Comparison of ENCODE assay signal across 22 cellular contexts in genomic region chr13:50374517-50374916, GRCh38.
DNase-seq lines count a peak whose midpoint lies in the region; ATAC-seq, FAIRE-seq and TF ChIP-seq lines count a peak whose summit lies in the region.
"Had no signal": no experiment of that assay in that cellular context is flagged by ENCODE, and none has a peak within 500 bp of the region (broad histone marks: within the 10 kb centered on the region; RNA-seq: fewer than 3 reads in every experiment).

No MANE protein-coding gene starts in this region.

- H3K4me2 ChIP-seq in A549 (no peak overlapping the region), astrocyte (ENCODE audit: low read length) (no peak overlapping the region), HepG2 (ENCODE audit: low read depth, low read length) (no peak overlapping the region), trophoblast cell (ENCODE audit: low read length) (no peak overlapping the region)
- H3K4me2 ChIP-seq: BLaER1 treated with 17β-estradiol and CSF1 and Interleukin-3, amounts not matched to agents 10 nM and 100 nM had no signal

- no peak overlapping the region for H2AFZ ChIP-seq in astrocyte (ENCODE audit: low read depth, low read length)
- H2AFZ ChIP-seq in HepG2 (ENCODE audit: low read length), result no peak overlapping the region
- no peak overlapping the region for H2AFZ ChIP-seq in trophoblast cell (ENCODE audit: insufficient read depth, low read length, poor library complexity)

- no peaks in the 10 kb centered on the region for H3K9me3 Mint-ChIP-seq in astrocyte (ENCODE audit: unreplicated experiment)
- H3K9me3 Mint-ChIP-seq: CD4-positive, alpha-beta T cell; CD8-positive, alpha-beta T cell had no signal

- CTCF ChIA-PET in A549 (lab: Yijun Ruan, JAX), result interaction anchor here (0.7 kb wide), 1 partner anchor 14 kb away, joined by 3 read pairs; no protein-coding TSS in a partner anchor
- CTCF ChIA-PET in HepG2 (lab: Yijun Ruan, JAX; ENCODE audit: low intra/inter-chr PET ratio, low total read pairs), result no interaction called here

- peak overlapping the region; percentile 87 for H3K23ac ChIP-seq in trophoblast cell (ENCODE audit: low read length)

- POLR2A ChIA-PET in A549 (lab: Yijun Ruan, JAX) (no interaction called here), HepG2 (lab: Yijun Ruan, JAX) (no interaction called here)

- no peaks in the 10 kb centered on the region for H3K9me3 ChIP-seq in A549
- no peaks in the 10 kb centered on the region for H3K9me3 ChIP-seq in astrocyte (ENCODE audit: insufficient read depth, low read depth, low read length)
- H3K9me3 ChIP-seq in HepG2 (ENCODE audit: low read length), result peaks cover under 1% of the 10 kb centered on the region; the same call in 1 of the 2 replicates
- H3K9me3 ChIP-seq in trophoblast cell (ENCODE audit: insufficient read depth, low read depth, low read length), result peaks cover 2% of the 10 kb centered on the region
- H3K9me3 ChIP-seq: Caco-2 had no signal

- TF ChIP-seq CTCF in A549 (IDR thresholded peaks at IDR 0.05) (no peak), astrocyte (IDR thresholded peaks at IDR 0.05; ENCODE audit: insufficient read depth, low read depth, low read length) (no peak), HepG2 (CRISPR knock-in tag; IDR thresholded peaks at IDR 0.05) (no peak)

- H3K79me2 ChIP-seq in astrocyte (ENCODE audit: insufficient read depth, low read length) (no peaks in the 10 kb centered on the region), HepG2 (ENCODE audit: insufficient read depth, low read length) (no peaks in the 10 kb centered on the region), trophoblast cell (ENCODE audit: control insufficient read depth, insufficient read depth, low read length, poor library complexity) (no peaks in the 10 kb centered on the region)

- intact Hi-C loops in HepG2 (cut with micrococcal nuclease; ENCODE audit: unreplicated experiment), result no loop called here

- no peak for TF ChIP-seq RAD21 in A549 (conservative IDR thresholded peaks at IDR 0.05 in 1 of 2, IDR thresholded peaks at IDR 0.05 in 1 of 2)
- no peak for TF ChIP-seq RAD21 in HepG2 (CRISPR knock-in tag; IDR thresholded peaks at IDR 0.05)

- TF ChIP-seq EP300 in A549 (IDR thresholded peaks at IDR 0.05) (no peak), HepG2 (IDR thresholded peaks at IDR 0.05; ENCODE audit: low read depth in 2 of 2, low read length in 2 of 2) (no peak), HepG2 (CRISPR knock-in tag; IDR thresholded peaks at IDR 0.05; ENCODE audit: borderline replicate concordance) (no peak)

- peaks cover 26% of the 10 kb centered on the region for H3K4me1 Mint-ChIP-seq in astrocyte (ENCODE audit: low read depth, unreplicated experiment)

- H3K4me3 ChIP-seq in A549 (no peak overlapping the region), astrocyte (ENCODE audit: insufficient read depth, low read depth, low read length) (no peak overlapping the region), HepG2 (replicated peaks in 1 of 3; ENCODE audit: insufficient read depth in 1 of 3, low read depth in 2 of 3, low read length in 3 of 3) (no peak overlapping the region), trophoblast cell (ENCODE audit: low read depth, low read length) (no peak overlapping the region)
- H3K4me3 ChIP-seq: BLaER1 treated with 17β-estradiol and CSF1 and Interleukin-3, amounts not matched to agents 10 nM and 100 nM had no signal

- no peak for ATAC-seq in A549
- ATAC-seq in HepG2, result no peak
- no peak for ATAC-seq in GM18909 (IDR thresholded peaks at IDR 0.05; ENCODE audit: poor library complexity, unreplicated experiment)
- ATAC-seq: CD8-positive, alpha-beta T cell had no signal

- no peak for DNase-seq in A549 (ENCODE audit: low read depth in 1 of 2, low spot score in 1 of 2)
- no peak for DNase-seq in astrocyte (ENCODE audit: low read depth)
- DNase-seq in HepG2 (ENCODE audit: low spot score), result no peak
- DNase-seq in trophoblast cell, result no peak
- DNase-seq in substantia nigra (lab: John Stamatoyannopoulos, UW), result no peak
- no peak for DNase-seq in AG08395 (ENCODE audit: low spot score)
- DNase-seq: ACHN; AML-193; Caco-2; Calu3; CD4-positive, alpha-beta T cell; CD8-positive, alpha-beta T cell; DMS79 treated with DMSO at 0.1 percent for 48 hours; GF-D8 had no signal

- no peak for FAIRE-seq in A549 (lab: Jason Lieb, UNC)
- FAIRE-seq in astrocyte (lab: Jason Lieb, UNC), result peak; percentile 17
- FAIRE-seq in HepG2 (lab: Jason Lieb, UNC), result no peak
- FAIRE-seq: D721Med, G401.6, GM12891 had no signal

- H4K20me1 ChIP-seq in astrocyte (ENCODE audit: insufficient read depth, low read length) (no peaks in the 10 kb centered on the region), HepG2 (ENCODE audit: insufficient read depth, low read length) (no peaks in the 10 kb centered on the region)
- H4K20me1 ChIP-seq: BLaER1 treated with 17β-estradiol and CSF1 and Interleukin-3, amounts not matched to agents 10 nM and 100 nM had no signal

- no peaks in the 10 kb centered on the region for H3K79me1 ChIP-seq in trophoblast cell (ENCODE audit: low read length)

- H4K91ac ChIP-seq in trophoblast cell (ENCODE audit: low read depth, low read length), result no peak overlapping the region

- TF ChIP-seq POLR2A in A549 (IDR thresholded peaks at IDR 0.05; ENCODE audit: low read length) (no peak), HepG2 (IDR thresholded peaks at IDR 0.05; ENCODE audit: insufficient read depth in 1 of 2, low read depth in 2 of 2, low read length in 2 of 2) (no peak)

- H3K4me3 Mint-ChIP-seq in astrocyte (ENCODE audit: unreplicated experiment), result no peak overlapping the region
- H3K4me3 Mint-ChIP-seq: B cell; CD4-positive, alpha-beta T cell; CD8-positive, alpha-beta T cell had no signal

- no peak overlapping the region for H3K18ac ChIP-seq in trophoblast cell (ENCODE audit: low read length)

- H3K27ac ChIP-seq in A549 (no peak overlapping the region), astrocyte (ENCODE audit: low read depth, low read length) (no peak overlapping the region), HepG2 (ENCODE audit: extremely low read length, insufficient read depth, low read length) (no peak overlapping the region), trophoblast cell (ENCODE audit: low read depth, low read length) (no peak overlapping the region), substantia nigra (ENCODE audit: low read depth, low read length, poor library complexity, severe bottlenecking) (no peak overlapping the region)
- H3K27ac ChIP-seq: 22Rv1; BLaER1 treated with 17β-estradiol and CSF1 and Interleukin-3, amounts not matched to agents 10 nM and 100 nM; C4-2B had no signal

- WGBS in A549 (ENCODE audit: missing lambda C conversion rate), result 66% methylated on average over 6 of the region's 6 CpGs
- 93% methylated on average over 6 of the region's 6 CpGs for WGBS in HepG2 (ENCODE audit: low lambda C conversion rate)
- no CpG with 5 or more reads among the region's 6 CpGs for WGBS in trophoblast cell (ENCODE audit: extremely low coverage, insufficient coverage, insufficient read length)

- in situ Hi-C loops in HepG2 (cut with HindIII; ENCODE audit: extremely low pct_ligation_motif_present, low pct_unique_long_range_greater_than_20kb), result no loop called here

- H4K8ac ChIP-seq in trophoblast cell (ENCODE audit: low read depth, low read length), result no peak overlapping the region

- peaks cover 3% of the 10 kb centered on the region for H3K27me3 Mint-ChIP-seq in astrocyte (ENCODE audit: low read depth, unreplicated experiment)
- H3K27me3 Mint-ChIP-seq: B cell had no signal

- no peak overlapping the region for H3K4ac ChIP-seq in trophoblast cell (ENCODE audit: low read depth, low read length)

- no TSS peak for BruUV-seq in HepG2 (replicated peaks; lab: Mats Ljungman, UMichigan)

- no peak overlapping the region for H2AK5ac ChIP-seq in trophoblast cell (ENCODE audit: low read length)

- H3K36me3 ChIP-seq in astrocyte (ENCODE audit: insufficient read depth, low read length) (no peaks in the 10 kb centered on the region), HepG2 (replicated peaks in 1 of 2; ENCODE audit: control insufficient read depth in 1 of 2, insufficient read depth in 2 of 2, low read length in 2 of 2) (no peaks in the 10 kb centered on the region), trophoblast cell (ENCODE audit: control insufficient read depth in 1 of 2, insufficient read depth in 2 of 2, low read length in 2 of 2) (no peaks in the 10 kb centered on the region)
- H3K36me3 ChIP-seq: BLaER1 treated with 17β-estradiol and CSF1 and Interleukin-3, amounts not matched to agents 10 nM and 100 nM had no signal

- peak overlapping the region; percentile 64 for H2BK12ac ChIP-seq in trophoblast cell (ENCODE audit: low read length)

- no peak overlapping the region for H2BK5ac ChIP-seq in trophoblast cell (ENCODE audit: low read depth, low read length, poor library complexity)

- no peak overlapping the region for H4K12ac ChIP-seq in trophoblast cell (ENCODE audit: low read depth, low read length)

- H3K14ac ChIP-seq in trophoblast cell (ENCODE audit: low read length), result no peak overlapping the region

- H3K4me1 ChIP-seq in A549, result no peaks in the 10 kb centered on the region
- peaks cover 4% of the 10 kb centered on the region for H3K4me1 ChIP-seq in astrocyte (ENCODE audit: insufficient read depth, low read length)
- H3K4me1 ChIP-seq in HepG2 (ENCODE audit: insufficient read depth, low read length), result peaks cover 17% of the 10 kb centered on the region
- peaks cover 0 to 2% of the 10 kb centered on the region in 2 experiments for H3K4me1 ChIP-seq in trophoblast cell (ENCODE audit: control insufficient read depth in 1 of 2, insufficient read depth in 2 of 2, low read length in 2 of 2)

- H2BK120ac ChIP-seq in trophoblast cell (ENCODE audit: insufficient read depth, low read length, poor library complexity), result no peak overlapping the region

- H3K36me3 Mint-ChIP-seq in astrocyte (ENCODE audit: low read depth, unreplicated experiment), result no peaks in the 10 kb centered on the region
- H3K36me3 Mint-ChIP-seq: CD8-positive, alpha-beta T cell had no signal

- no peak overlapping the region for H3K9ac ChIP-seq in astrocyte (ENCODE audit: low read length)
- no peak overlapping the region for H3K9ac ChIP-seq in HepG2 (ENCODE audit: insufficient read depth, low read depth, low read length)
- H3K9ac ChIP-seq in trophoblast cell (ENCODE audit: low read length), result no peak overlapping the region
- H3K9ac ChIP-seq: BLaER1 treated with 17β-estradiol and CSF1 and Interleukin-3, amounts not matched to agents 10 nM and 100 nM had no signal

- no peak overlapping the region for H3K27ac Mint-ChIP-seq in astrocyte (ENCODE audit: unreplicated experiment)
- H3K27ac Mint-ChIP-seq: B cell; CD4-positive, alpha-beta T cell; CD8-positive, alpha-beta T cell had no signal

- H3K27me3 ChIP-seq in astrocyte (ENCODE audit: insufficient read depth, low read length), result no peaks in the 10 kb centered on the region
- H3K27me3 ChIP-seq in HepG2 (ENCODE audit: control insufficient read depth in 1 of 2, insufficient read depth in 2 of 2, low read length in 2 of 2), result no peaks in the 10 kb centered on the region
- no peaks in the 10 kb centered on the region for H3K27me3 ChIP-seq in trophoblast cell (ENCODE audit: insufficient read depth, low read length)
- H3K27me3 ChIP-seq: BLaER1 treated with 17β-estradiol and CSF1 and Interleukin-3, amounts not matched to agents 10 nM and 100 nM had no signal

TF ChIP-seq in A549, 52 proteins besides CTCF, POLR2A, EP300 and RAD21 (continues in another document):
- TF ChIP-seq BHLHE40 (IDR thresholded peaks at IDR 0.05; ENCODE audit: low read depth, low read length), result no peak

TF ChIP-seq in HepG2, 621 proteins besides CTCF, POLR2A, EP300 and RAD21 (continues in another document):
- peak; percentile 85 for TF ChIP-seq MAFF (IDR thresholded peaks at IDR 0.05; ENCODE audit: low read depth, low read length)

Comparison
In these comparisons a context has a peak if more than half of its experiments do, and no peak if none do; other contexts are left out.
1. Of the 38 proteins assayed by ChIP-seq in both HepG2 and A549: peak only in HepG2: none; only in A549: none; in both: MAFK; in neither: 37.